Comparison of ENCODE assay signal across 12 cellular contexts in the genomic region with DNA sequence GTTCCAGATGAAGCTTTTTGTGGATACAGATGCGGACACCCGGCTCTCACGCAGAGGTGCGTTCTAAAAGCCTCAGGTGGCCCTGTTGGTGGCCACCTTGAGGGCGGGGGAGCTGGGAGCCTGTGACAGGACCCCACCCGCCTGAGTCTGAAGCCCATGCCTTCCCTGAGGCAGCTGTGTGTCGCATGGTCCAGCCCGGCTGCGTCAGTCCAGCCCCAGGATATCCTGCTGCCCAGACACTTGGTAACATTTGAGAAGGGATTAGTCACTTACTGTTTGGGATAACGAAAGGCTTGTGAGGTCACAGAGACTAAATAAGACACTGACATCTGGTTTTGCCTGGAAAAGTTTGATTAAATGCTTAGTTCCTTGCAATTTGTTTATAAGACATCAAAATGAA.
DNase-seq lines count a peak whose midpoint lies in the region; ATAC-seq and TF ChIP-seq lines count a peak whose summit lies in the region.
"Had no signal": no experiment of that assay in that cellular context is flagged by ENCODE, and none has a peak within 500 bp of the region (broad histone marks: within the 10 kb centered on the region; RNA-seq: fewer than 3 reads in every experiment).

No MANE protein-coding gene starts in this region.

- POLR2A ChIA-PET in CD8-positive, alpha-beta T cell (lab: Charles Lee): no interaction called here

- no peak overlapping the region for H3K27ac ChIP-seq in CD8-positive, alpha-beta T cell (ENCODE audit: low read depth, low read length)
- H3K27ac ChIP-seq: SK-N-MC had no signal

- CTCF ChIA-PET in CD8-positive, alpha-beta T cell (lab: Charles Lee): interaction anchor here (0.6 to 1.4 kb wide), 4 partner anchors 11 to 295 kb away, joined by 3 read pairs; no protein-coding TSS in a partner anchor

- H3K36me3 ChIP-seq in skeletal muscle satellite cell (ENCODE audit: insufficient read depth, low read length): peaks cover 47% of the 10 kb centered on the region
- H3K36me3 ChIP-seq in CD8-positive, alpha-beta T cell (ENCODE audit: insufficient read depth, low read length): no peaks in the 10 kb centered on the region

- ATAC-seq in HG02610 (IDR thresholded peaks at IDR 0.05; ENCODE audit: unreplicated experiment): no peak
- ATAC-seq in CD8-positive, alpha-beta T cell: no peak
- ATAC-seq in activated T-cell treated with anti-CD3 and anti-CD28 coated beads, Interleukin-2, amount 50 U/mL, for 4 hours: no peak

- DNase-seq in GM04504 (ENCODE audit: low read depth): peak; percentile 85
- DNase-seq in amniotic epithelial cell (ENCODE audit: low read depth): peak; percentile 66
- DNase-seq in foreskin melanocyte: peak; percentile 62
- no peak for DNase-seq in NCI-H146 treated with DMSO at 0.1 percent for 48 hours (lab: John Stamatoyannopoulos, UW; ENCODE audit: unreplicated experiment)
- DNase-seq in CD8-positive, alpha-beta T cell: no peak
- DNase-seq in activated T-cell treated with anti-CD3 and anti-CD28 coated beads, Interleukin-2, amount 50 U/mL, for 4 hours: no peak
- DNase-seq: activated CD8-positive, alpha-beta memory T cell treated with anti-CD3 and anti-CD28 coated beads, Interleukin-2, amount 50 U/mL, for 4 hours; cerebellar nuclear complex; NCI-H2029 treated with DMSO at 0.1 percent for 48 hours had no signal

- intact Hi-C loops in CD8-positive, alpha-beta T cell (cut with DNase I, micrococcal nuclease): no loop called here

- no peak overlapping the region for H3K4me3 Mint-ChIP-seq in CD8-positive, alpha-beta T cell
- H3K4me3 Mint-ChIP-seq in activated T-cell treated with anti-CD3 and anti-CD28 coated beads, Interleukin-2, amount 50 U/mL, for 4 hours: no peak overlapping the region

- peaks cover 9% of the 10 kb centered on the region for H3K36me3 Mint-ChIP-seq in CD8-positive, alpha-beta T cell
- H3K36me3 Mint-ChIP-seq in activated T-cell treated with anti-CD3 and anti-CD28 coated beads, Interleukin-2, amount 50 U/mL, for 4 hours (ENCODE audit: insufficient read depth): peaks cover 26% of the 10 kb centered on the region

- no peaks in the 10 kb centered on the region for H3K9me3 Mint-ChIP-seq in CD8-positive, alpha-beta T cell
- H3K9me3 Mint-ChIP-seq in activated T-cell treated with anti-CD3 and anti-CD28 coated beads, Interleukin-2, amount 50 U/mL, for 4 hours: no peaks in the 10 kb centered on the region

- peaks cover 68% of the 10 kb centered on the region for H3K4me1 ChIP-seq in skeletal muscle satellite cell (ENCODE audit: control insufficient read depth, insufficient read depth, low read length)
- H3K4me1 ChIP-seq in CD8-positive, alpha-beta T cell (ENCODE audit: insufficient read depth, low read length): no peaks in the 10 kb centered on the region

- H3K9me3 ChIP-seq in skeletal muscle satellite cell (replicated peaks; ENCODE audit: low read length): no peaks in the 10 kb centered on the region
- H3K9me3 ChIP-seq in CD8-positive, alpha-beta T cell (ENCODE audit: low read length): no peaks in the 10 kb centered on the region

- no peak for TF ChIP-seq CTCF in CD8-positive, alpha-beta T cell (IDR thresholded peaks at IDR 0.05)

- H3K4me1 Mint-ChIP-seq in CD8-positive, alpha-beta T cell (ENCODE audit: low read depth): peaks cover 3% of the 10 kb centered on the region
- H3K4me1 Mint-ChIP-seq in activated T-cell treated with anti-CD3 and anti-CD28 coated beads, Interleukin-2, amount 50 U/mL, for 4 hours (ENCODE audit: low read depth): peaks cover 2% of the 10 kb centered on the region

- no peaks in the 10 kb centered on the region for H3K27me3 Mint-ChIP-seq in CD8-positive, alpha-beta T cell (ENCODE audit: low read depth)
- no peaks in the 10 kb centered on the region for H3K27me3 Mint-ChIP-seq in activated T-cell treated with anti-CD3 and anti-CD28 coated beads, Interleukin-2, amount 50 U/mL, for 4 hours (ENCODE audit: low read depth)

- peak overlapping the region; percentile 50 for H3K4me3 ChIP-seq in skeletal muscle satellite cell (ENCODE audit: low read length)
- no peak overlapping the region for H3K4me3 ChIP-seq in CD8-positive, alpha-beta T cell (ENCODE audit: low read depth, low read length)
- H3K4me3 ChIP-seq: SK-N-MC had no signal

- H3K4me2 ChIP-seq in skeletal muscle satellite cell (ENCODE audit: low read length): peak overlapping the region; percentile 61

- no peak overlapping the region for H3K27ac Mint-ChIP-seq in CD8-positive, alpha-beta T cell

- peak overlapping the region; percentile 85 for H3K9ac ChIP-seq in skeletal muscle satellite cell (ENCODE audit: low read depth, low read length)

- no peaks in the 10 kb centered on the region for H3K27me3 ChIP-seq in skeletal muscle satellite cell (ENCODE audit: control insufficient read depth, insufficient read depth, low read length)
- no peaks in the 10 kb centered on the region for H3K27me3 ChIP-seq in CD8-positive, alpha-beta T cell (ENCODE audit: insufficient read depth, low read length)

Comparison
In these comparisons a context has a peak if more than half of its experiments do, and no peak if none do; other contexts are left out.
1. DNase-seq: peak in GM04504 (single experiment), amniotic epithelial cell (single experiment) and foreskin melanocyte (single experiment); none in NCI-H146 treated with DMSO at 0.1 percent for 48 hours (single experiment), CD8-positive, alpha-beta T cell (0 of 7) and activated T-cell treated with anti-CD3 and anti-CD28 coated beads, Interleukin-2, amount 50 U/mL, for 4 hours (single experiment).